Comparison of ENCODE assay signal across 20 cellular contexts in genomic region chr17:35151080-35151479, GRCh38. TPM values are rescaled to one million over a fixed set of nuclear protein-coding genes. Genes with fewer than 3 reads are reported as not detected.
"Had no signal": no experiment of that assay in that cellular context is flagged by ENCODE, and none has a peak within 500 bp of the region (broad histone marks: within the 10 kb centered on the region; RNA-seq: fewer than 3 reads in every experiment).

No MANE protein-coding gene starts in this region.

RNA-seq across cellular contexts. Expression of gene UNC45B, which starts 3.5 kb away (rescaled TPM):
- total RNA-seq: activated T-cell treated with anti-CD3 and anti-CD28 coated beads, Interleukin-2, amount 50 U/mL, for 4 hours; activated T-helper 1 cell treated with anti-CD3 and anti-CD28 coated beads, Interleukin-12 subunit alpha, Interleukin-12 subunit beta, Interleukin-2, Interleukin-4 antibody, amounts not matched to agents 30 ng/mL and 10 ng/mL and 1 ng/mL, durations not matched to agents 14 hours and 24 hours and 36 hours; activated T-helper 17 cell treated with anti-CD3 and anti-CD28 coated beads, Interleukin-2, amount 50 U/mL, for 72 hours; activated T-helper 2 cell treated with anti-CD3 and anti-CD28 coated beads, Interferon-gamma antibody, Interleukin-2, Interleukin-4, amounts not matched to agents 10 μg/mL and 5 μg/mL and 100 μg/mL, durations not matched to agents 14 hours and 24 hours and 36 hours; aorta; ascending aorta; body of pancreas; breast epithelium; bronchial epithelial cell; cerebellum had no signal

RNA-seq across cellular contexts. Expression of gene FNDC8, which starts 29.7 kb away (rescaled TPM):
- total RNA-seq: activated naive CD4-positive, alpha-beta T cell treated with anti-CD3 and anti-CD28 coated beads for 36 hours; activated naive CD4-positive, alpha-beta T cell treated with anti-CD3 and anti-CD28 coated beads, Interleukin-2, amount 50 U/mL, for 72 hours; activated naive CD8-positive, alpha-beta T cell treated with anti-CD3 and anti-CD28 coated beads for 36 hours; activated naive CD8-positive, alpha-beta T cell treated with anti-CD3 and anti-CD28 coated beads, Interleukin-2, amount 10 ng/mL, durations not matched to agents 7 days and 5 days; activated T-cell treated with anti-CD3 and anti-CD28 coated beads, Interleukin-2, amount 50 U/mL, for 4 hours; activated T-cell treated with anti-CD3 and anti-CD28 coated beads, Interleukin-2, amount 50 U/mL, for 72 hours; activated T-helper 1 cell treated with anti-CD3 and anti-CD28 coated beads, Interleukin-12 subunit alpha, Interleukin-12 subunit beta, Interleukin-2, Interleukin-4 antibody, amounts not matched to agents 30 ng/mL and 10 ng/mL and 1 ng/mL, durations not matched to agents 14 hours and 24 hours and 36 hours; activated T-helper 17 cell treated with anti-CD3 and anti-CD28 coated beads, Interleukin-2, amount 50 U/mL, for 72 hours; activated T-helper 2 cell treated with anti-CD3 and anti-CD28 coated beads, Interferon-gamma antibody, Interleukin-2, Interleukin-4, amounts not matched to agents 10 μg/mL and 5 μg/mL and 100 μg/mL, durations not matched to agents 14 hours and 24 hours and 36 hours; adrenal gland; aorta; ascending aorta; astrocyte; body of pancreas; breast epithelium; bronchial epithelial cell; cardiac muscle cell; cardiac septum; cerebellum had no signal
- polyA plus RNA-seq: adrenal gland, aorta, cardiac muscle cell had no signal

RNA-seq across cellular contexts. Expression of gene SLC35G3, which starts 43.1 kb away (rescaled TPM):
- total RNA-seq: activated naive CD4-positive, alpha-beta T cell treated with anti-CD3 and anti-CD28 coated beads for 36 hours; activated naive CD4-positive, alpha-beta T cell treated with anti-CD3 and anti-CD28 coated beads, Interleukin-2, amount 50 U/mL, for 72 hours; activated naive CD8-positive, alpha-beta T cell treated with anti-CD3 and anti-CD28 coated beads for 36 hours; activated naive CD8-positive, alpha-beta T cell treated with anti-CD3 and anti-CD28 coated beads, Interleukin-2, amount 10 ng/mL, durations not matched to agents 7 days and 5 days; activated T-cell treated with anti-CD3 and anti-CD28 coated beads, Interleukin-2, amount 50 U/mL, for 4 hours; activated T-cell treated with anti-CD3 and anti-CD28 coated beads, Interleukin-2, amount 50 U/mL, for 72 hours; activated T-helper 1 cell treated with anti-CD3 and anti-CD28 coated beads, Interleukin-12 subunit alpha, Interleukin-12 subunit beta, Interleukin-2, Interleukin-4 antibody, amounts not matched to agents 30 ng/mL and 10 ng/mL and 1 ng/mL, durations not matched to agents 14 hours and 24 hours and 36 hours; activated T-helper 17 cell treated with anti-CD3 and anti-CD28 coated beads, Interleukin-2, amount 50 U/mL, for 72 hours; activated T-helper 2 cell treated with anti-CD3 and anti-CD28 coated beads, Interferon-gamma antibody, Interleukin-2, Interleukin-4, amounts not matched to agents 10 μg/mL and 5 μg/mL and 100 μg/mL, durations not matched to agents 14 hours and 24 hours and 36 hours; adrenal gland; aorta; ascending aorta; astrocyte; body of pancreas; breast epithelium; bronchial epithelial cell; cardiac muscle cell; cardiac septum; cerebellum had no signal
- polyA plus RNA-seq: adipose tissue, adrenal gland, aorta had no signal
